In the genomic region with DNA sequence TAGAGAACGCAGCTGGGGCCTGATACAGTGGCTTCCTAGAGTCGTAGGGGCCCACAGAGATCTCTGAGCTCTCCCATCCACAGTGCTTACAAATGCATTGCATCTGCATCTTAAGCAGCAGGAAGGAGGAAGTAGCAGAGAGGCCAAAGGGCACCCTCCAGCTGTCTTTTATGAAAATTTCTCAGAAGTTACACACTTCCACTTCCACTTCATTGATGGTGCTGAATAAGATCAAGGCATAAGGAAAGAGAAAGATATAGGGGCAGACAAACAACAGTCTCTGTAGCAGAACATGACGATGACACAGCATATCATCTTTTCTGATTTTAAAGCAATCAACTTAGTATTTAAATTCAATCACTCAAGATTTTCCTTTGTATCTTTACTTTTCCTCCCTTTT, we compare ENCODE assay signal across 11 cellular contexts. TPM values are rescaled to one million over a fixed set of nuclear protein-coding genes. Genes with fewer than 3 reads are reported as not detected.
DNase-seq lines count a peak whose midpoint lies in the region; ATAC-seq and TF ChIP-seq lines count a peak whose summit lies in the region.
"Had no signal": no experiment of that assay in that cellular context is flagged by ENCODE, and none has a peak within 500 bp of the region (broad histone marks: within the 10 kb centered on the region; RNA-seq: fewer than 3 reads in every experiment).

No MANE protein-coding gene starts in this region.

- no peak for TF ChIP-seq POLR2A in testis (IDR thresholded peaks at IDR 0.05)

- H3K27ac ChIP-seq in testis = no peak overlapping the region
- H3K27ac ChIP-seq: ovary had no signal

- H3K9me3 ChIP-seq in testis = no peaks in the 10 kb centered on the region
- H3K9me3 ChIP-seq: ovary had no signal

- H3K4me3 ChIP-seq in testis = no peak overlapping the region
- H3K4me3 ChIP-seq: ovary had no signal

- H3K4me3 Mint-ChIP-seq in central memory CD8-positive, alpha-beta T cell = no peak overlapping the region
- H3K4me3 Mint-ChIP-seq in stimulated activated memory B cell treated with anti-CD40 and anti-IgM and Interleukin-4, amounts not matched to agents 10 μg/mL and 1 μg/mL and 100 μg/mL, for 72 hours = no peak overlapping the region
- H3K4me3 Mint-ChIP-seq: stimulated activated naive CD8-positive, alpha-beta T cell treated with anti-CD3 and anti-CD28 coated beads, Interleukin-15, Interleukin-2, amounts not matched to agents 100 ng/mL and 50 ng/mL, for 24 hours had no signal

- H3K36me3 Mint-ChIP-seq in central memory CD8-positive, alpha-beta T cell (ENCODE audit: insufficient read depth) = no peaks in the 10 kb centered on the region
- no peaks in the 10 kb centered on the region for H3K36me3 Mint-ChIP-seq in stimulated activated memory B cell treated with anti-CD40 and anti-IgM and Interleukin-4, amounts not matched to agents 10 μg/mL and 1 μg/mL and 100 μg/mL, for 72 hours

- peaks cover 10% of the 10 kb centered on the region for H3K4me1 Mint-ChIP-seq in central memory CD8-positive, alpha-beta T cell
- H3K4me1 Mint-ChIP-seq in stimulated activated memory B cell treated with anti-CD40 and anti-IgM and Interleukin-4, amounts not matched to agents 10 μg/mL and 1 μg/mL and 100 μg/mL, for 72 hours = no peaks in the 10 kb centered on the region

- no peak for TF ChIP-seq CTCF in testis (IDR thresholded peaks at IDR 0.05)

- no peaks in the 10 kb centered on the region for H3K27me3 ChIP-seq in testis
- H3K27me3 ChIP-seq: ovary had no signal

- no peaks in the 10 kb centered on the region for H3K36me3 ChIP-seq in testis (ENCODE audit: low read depth, missing control alignments)
- H3K36me3 ChIP-seq: ovary had no signal

- peak; percentile 87 for ATAC-seq in GM19463 (IDR thresholded peaks at IDR 0.05; ENCODE audit: unreplicated experiment)
- ATAC-seq in HG03469 (IDR thresholded peaks at IDR 0.05; ENCODE audit: unreplicated experiment) = peak; percentile 48
- ATAC-seq in central memory CD8-positive, alpha-beta T cell (replicated peaks; ENCODE audit: extremely low read depth, poor library complexity, severe bottlenecking) = peak; percentile 19
- no peak for ATAC-seq in stimulated activated memory B cell treated with anti-CD40 and anti-IgM and Interleukin-4, amounts not matched to agents 10 μg/mL and 1 μg/mL and 100 μg/mL, for 72 hours

- no peak overlapping the region for H3K27ac Mint-ChIP-seq in central memory CD8-positive, alpha-beta T cell (ENCODE audit: low read depth)
- no peak overlapping the region for H3K27ac Mint-ChIP-seq in stimulated activated memory B cell treated with anti-CD40 and anti-IgM and Interleukin-4, amounts not matched to agents 10 μg/mL and 1 μg/mL and 100 μg/mL, for 72 hours
- H3K27ac Mint-ChIP-seq: stimulated activated naive CD8-positive, alpha-beta T cell treated with anti-CD3 and anti-CD28 coated beads, Interleukin-15, Interleukin-2, amounts not matched to agents 100 ng/mL and 50 ng/mL, for 24 hours had no signal

- H3K27me3 Mint-ChIP-seq in central memory CD8-positive, alpha-beta T cell = peaks cover 8% of the 10 kb centered on the region
- H3K27me3 Mint-ChIP-seq in stimulated activated memory B cell treated with anti-CD40 and anti-IgM and Interleukin-4, amounts not matched to agents 10 μg/mL and 1 μg/mL and 100 μg/mL, for 72 hours = peaks cover 4% of the 10 kb centered on the region

- 69 to 80% methylated on average over 3 of the region's 3 CpGs for WGBS in testis, 2 donors

- intact Hi-C loops in head of caudate nucleus (cut with DNase I) (no loop called here), testis (cut with DNase I; ENCODE audit: low total_unique reads) (no loop called here)

- H3K4me1 ChIP-seq in testis = no peaks in the 10 kb centered on the region

- no peaks in the 10 kb centered on the region for H3K9me3 Mint-ChIP-seq in central memory CD8-positive, alpha-beta T cell
- no peaks in the 10 kb centered on the region for H3K9me3 Mint-ChIP-seq in stimulated activated memory B cell treated with anti-CD40 and anti-IgM and Interleukin-4, amounts not matched to agents 10 μg/mL and 1 μg/mL and 100 μg/mL, for 72 hours
- H3K9me3 Mint-ChIP-seq: stimulated activated naive CD8-positive, alpha-beta T cell treated with anti-CD3 and anti-CD28 coated beads, Interleukin-15, Interleukin-2, amounts not matched to agents 100 ng/mL and 50 ng/mL, for 24 hours had no signal

- peak; percentile 8 for DNase-seq in ELR (ENCODE audit: low read depth)
- no peak for DNase-seq in central memory CD8-positive, alpha-beta T cell (ENCODE audit: low spot score in 2 of 2)
- DNase-seq in head of caudate nucleus = no peak
- no peak for DNase-seq in SW480 (ENCODE audit: low spot score)
- no peak for DNase-seq in testis
- DNase-seq: ovary had no signal

RNA-seq across cellular contexts. Expression of a gene that starts 51.6 kb away (rescaled TPM):
- 1 to 10 TPM; 2.3 to 2.7 TPM for total RNA-seq in testis
- 2.1 TPM for polyA plus RNA-seq in testis (ENCODE audit: insufficient read depth, low read depth, low replicate concordance)
- total RNA-seq: SK-MEL-5 had no signal

RNA-seq across cellular contexts. Expression of a gene that starts 53.2 kb away (rescaled TPM):
- 100 to 1,000 TPM; 119 to 130 TPM for total RNA-seq in testis
- polyA plus RNA-seq in testis (ENCODE audit: insufficient read depth, low read depth, low replicate concordance) = 131 TPM
